8 cellular contexts compared by ENCODE assay signal in genomic region chr17:76278952-76279741, GRCh38. TPM values are rescaled to one million over a fixed set of nuclear protein-coding genes. Genes with fewer than 3 reads are reported as not detected.
DNase-seq lines count a peak whose midpoint lies in the region; ATAC-seq and TF ChIP-seq lines count a peak whose summit lies in the region.

No MANE protein-coding gene starts in this region.

- no peak overlapping the region for H3K9ac ChIP-seq in liver (ENCODE audit: low read depth in 1 of 2, low read length in 2 of 2)

- peak; percentile 98 for TF ChIP-seq RAD21 in liver (IDR thresholded peaks at IDR 0.05)

- H3K4me1 Mint-ChIP-seq in activated CD4-positive, alpha-beta T cell treated with anti-CD3 and anti-CD28 coated beads, Interleukin-2, amount 10 ng/mL, durations not matched to agents 24 days and 14 days, result peaks cover 10% of the 10 kb centered on the region

- H3K27ac Mint-ChIP-seq in activated CD4-positive, alpha-beta T cell treated with anti-CD3 and anti-CD28 coated beads, Interleukin-2, amount 10 ng/mL, durations not matched to agents 24 days and 14 days, result no peak overlapping the region

- peak; percentile 96 for TF ChIP-seq CTCF in choroid plexus epithelial cell (conservative IDR thresholded peaks at IDR 0.05; ENCODE audit: low read depth, low read length)
- peak; percentile 92 for TF ChIP-seq CTCF in liver (IDR thresholded peaks at IDR 0.05; ENCODE audit: low read depth, low read length, missing input control)

- H3K36me3 ChIP-seq in liver (ENCODE audit: control insufficient read depth in 4 of 4, insufficient read depth in 3 of 4, low read depth in 1 of 4, low read length in 3 of 4), result peaks cover 0 to 1% (median 0%) of the 10 kb centered on the region in 4 donors

- H3K9me3 ChIP-seq in liver (ENCODE audit: control insufficient read depth in 4 of 4, low read length in 3 of 4), result no peaks in the 10 kb centered on the region

- H3K4me1 ChIP-seq in liver (ENCODE audit: control insufficient read depth in 4 of 4, insufficient read depth in 4 of 4, low read length in 3 of 4), result peaks cover 0 to 33% (median 14%) of the 10 kb centered on the region in 4 donors

- DNase-seq in DMS53 (lab: John Stamatoyannopoulos, UW) (peak; percentile 92), NCI-H748 (lab: John Stamatoyannopoulos, UW; ENCODE audit: unreplicated experiment) (peak; percentile 66), choroid plexus epithelial cell (ENCODE audit: low read depth) (peak; percentile 81), cortex of kidney (lab: John Stamatoyannopoulos, UW) (no peak)
- peak; percentile 96 for DNase-seq in activated CD4-positive, alpha-beta T cell treated with anti-CD3 and anti-CD28 coated beads, Interleukin-2, amount 10 ng/mL, durations not matched to agents 24 days and 14 days
- peak; percentile 63 to 87 (median 74) for DNase-seq in stimulated activated CD4-positive, alpha-beta T cell treated with anti-CD3 and anti-CD28 coated beads, TNF-alpha, amount 100 ng/mL, for 1 hour (ENCODE audit: low read depth in 3 of 3, low spot score in 1 of 3)

- intact Hi-C loops in activated CD4-positive, alpha-beta T cell treated with anti-CD3 and anti-CD28 coated beads, Interleukin-2, amount 10 ng/mL, durations not matched to agents 24 days and 14 days (cut with micrococcal nuclease), result loop anchor here (1.0 to 5.0 kb wide), 2 partner anchors 137 to 158 kb away; partner anchors contain the start of gene FOXJ1

- H3K9me3 Mint-ChIP-seq in activated CD4-positive, alpha-beta T cell treated with anti-CD3 and anti-CD28 coated beads, Interleukin-2, amount 10 ng/mL, durations not matched to agents 24 days and 14 days, result no peaks in the 10 kb centered on the region

- ATAC-seq in HG03196 (IDR thresholded peaks at IDR 0.05; ENCODE audit: unreplicated experiment), result peak; percentile 44

- no peaks in the 10 kb centered on the region for H3K36me3 Mint-ChIP-seq in activated CD4-positive, alpha-beta T cell treated with anti-CD3 and anti-CD28 coated beads, Interleukin-2, amount 10 ng/mL, durations not matched to agents 24 days and 14 days (ENCODE audit: low read depth)

- no peak overlapping the region for H3K4me3 ChIP-seq in choroid plexus epithelial cell (ENCODE audit: low read depth, low read length)
- no peak overlapping the region for H3K4me3 ChIP-seq in liver (ENCODE audit: low read depth in 1 of 3, low read length in 3 of 3)

- no peaks in the 10 kb centered on the region for H3K27me3 Mint-ChIP-seq in activated CD4-positive, alpha-beta T cell treated with anti-CD3 and anti-CD28 coated beads, Interleukin-2, amount 10 ng/mL, durations not matched to agents 24 days and 14 days

- peak overlapping the region in 1 of 2 donors; percentile 10 for H3K27ac ChIP-seq in liver (ENCODE audit: low read depth in 1 of 2, low read length in 2 of 2)

- WGBS in liver, result 51% methylated on average over 28 of the region's 28 CpGs

- no peak overlapping the region for H3K4me3 Mint-ChIP-seq in activated CD4-positive, alpha-beta T cell treated with anti-CD3 and anti-CD28 coated beads, Interleukin-2, amount 10 ng/mL, durations not matched to agents 24 days and 14 days

- no peaks in the 10 kb centered on the region for H3K27me3 ChIP-seq in liver (ENCODE audit: control insufficient read depth in 4 of 4, insufficient read depth in 4 of 4, low read length in 3 of 4)

TF ChIP-seq in liver, 16 proteins besides CTCF, POLR2A, EP300 and RAD21:
- TF ChIP-seq RXRA (IDR thresholded peaks at IDR 0.05), result peak in 1 of 2 donors; percentile 6
- TF ChIP-seq NR2F2 (IDR thresholded peaks at IDR 0.05), result no peak
- TF ChIP-seq, protein P1, sequence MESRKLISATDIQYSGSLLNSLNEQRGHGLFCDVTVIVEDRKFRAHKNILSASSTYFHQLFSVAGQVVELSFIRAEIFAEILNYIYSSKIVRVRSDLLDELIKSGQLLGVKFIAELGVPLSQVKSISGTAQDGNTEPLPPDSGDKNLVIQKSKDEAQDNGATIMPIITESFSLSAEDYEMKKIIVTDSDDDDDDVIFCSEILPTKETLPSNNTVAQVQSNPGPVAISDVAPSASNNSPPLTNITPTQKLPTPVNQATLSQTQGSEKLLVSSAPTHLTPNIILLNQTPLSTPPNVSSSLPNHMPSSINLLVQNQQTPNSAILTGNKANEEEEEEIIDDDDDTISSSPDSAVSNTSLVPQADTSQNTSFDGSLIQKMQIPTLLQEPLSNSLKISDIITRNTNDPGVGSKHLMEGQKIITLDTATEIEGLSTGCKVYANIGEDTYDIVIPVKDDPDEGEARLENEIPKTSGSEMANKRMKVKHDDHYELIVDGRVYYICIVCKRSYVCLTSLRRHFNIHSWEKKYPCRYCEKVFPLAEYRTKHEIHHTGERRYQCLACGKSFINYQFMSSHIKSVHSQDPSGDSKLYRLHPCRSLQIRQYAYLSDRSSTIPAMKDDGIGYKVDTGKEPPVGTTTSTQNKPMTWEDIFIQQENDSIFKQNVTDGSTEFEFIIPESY (IDR thresholded peaks at IDR 0.05), result no peak
- TF ChIP-seq JUND (IDR thresholded peaks at IDR 0.05), result no peak
- no peak for TF ChIP-seq MAX (IDR thresholded peaks at IDR 0.05)
TF ChIP-seq in liver: peak in this region for 1.

RNA-seq across cellular contexts. Expression of gene UBALD2, which starts 14.0 kb away (rescaled TPM):
- total RNA-seq in activated CD4-positive, alpha-beta T cell treated with anti-CD3 and anti-CD28 coated beads, Interleukin-2, amount 10 ng/mL, durations not matched to agents 24 days and 14 days, result 184 and 189 TPM in 2 replicates
- 1 to 10 TPM; 1.7 to 6.5 TPM for total RNA-seq in liver
- 1 to 10 TPM; 1.4 to 5.5 TPM for polyA plus RNA-seq in liver

RNA-seq across cellular contexts. Expression of gene QRICH2, which starts 28.9 kb away (rescaled TPM):
- 2.2 and 2.5 TPM in 2 replicates for total RNA-seq in activated CD4-positive, alpha-beta T cell treated with anti-CD3 and anti-CD28 coated beads, Interleukin-2, amount 10 ng/mL, durations not matched to agents 24 days and 14 days
- 1 to 10 TPM in 1 of 2 donors, under 1 TPM in 1; 0.56 to 6.1 TPM for total RNA-seq in liver
- polyA plus RNA-seq in liver, result under 1 TPM; 0.67 TPM

RNA-seq across cellular contexts. Expression of gene RNF157, which starts 38.9 kb away (rescaled TPM):
- 35.0 and 42.4 TPM in 2 replicates for total RNA-seq in activated CD4-positive, alpha-beta T cell treated with anti-CD3 and anti-CD28 coated beads, Interleukin-2, amount 10 ng/mL, durations not matched to agents 24 days and 14 days
- 1 to 10 TPM in 1 of 2 donors, under 1 TPM in 1; 0.42 to 2.9 TPM for total RNA-seq in liver
- under 1 TPM; 0.50 to 0.82 TPM for polyA plus RNA-seq in liver

Comparison
In these comparisons a context has a peak if more than half of its experiments do, and no peak if none do; other contexts are left out.
1. RNA of gene UBALD2, which starts 14.0 kb away (total RNA-seq): 184 to 189 TPM in activated CD4-positive, alpha-beta T cell treated with anti-CD3 and anti-CD28 coated beads, Interleukin-2, amount 10 ng/mL, durations not matched to agents 24 days and 14 days; 1.7 to 6.5 TPM in liver; every median in the first group is over 10 times any median in the second.